ENCODE assay signal across 6 cellular contexts in the genomic region with DNA sequence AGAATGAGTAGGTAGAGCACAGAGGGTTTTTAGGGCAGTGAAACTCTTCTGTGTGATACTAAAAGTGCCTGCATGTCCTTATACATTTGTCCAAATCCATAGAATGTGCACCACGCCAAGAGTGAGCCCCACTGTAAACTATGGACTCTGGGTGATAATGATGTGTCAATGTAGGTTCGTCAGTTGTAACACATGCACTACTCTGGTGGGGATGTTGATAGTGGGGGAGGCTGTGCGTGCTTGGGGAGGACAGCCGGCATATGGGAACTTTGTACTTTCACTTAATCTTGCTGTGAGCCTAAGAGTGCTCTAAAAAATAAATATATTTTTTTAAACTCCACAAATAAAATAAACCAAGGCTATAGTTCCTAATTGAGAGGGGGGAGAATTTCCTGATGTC.
"Had no signal": no experiment of that assay in that cellular context is flagged by ENCODE, and none has a peak within 500 bp of the region (broad histone marks: within the 10 kb centered on the region; RNA-seq: fewer than 3 reads in every experiment).

No MANE protein-coding gene starts in this region.

- DNase-seq: IMR-90, KBM-7, KG1 had no signal

- H3K27ac ChIP-seq: HL-60 had no signal

- ATAC-seq: K562 had no signal

- H3K4me3 ChIP-seq: K562 had no signal

- FAIRE-seq: HTR-8/SVneo, K562 had no signal
